ENCODE assay signal across 16 cellular contexts in the genomic region with DNA sequence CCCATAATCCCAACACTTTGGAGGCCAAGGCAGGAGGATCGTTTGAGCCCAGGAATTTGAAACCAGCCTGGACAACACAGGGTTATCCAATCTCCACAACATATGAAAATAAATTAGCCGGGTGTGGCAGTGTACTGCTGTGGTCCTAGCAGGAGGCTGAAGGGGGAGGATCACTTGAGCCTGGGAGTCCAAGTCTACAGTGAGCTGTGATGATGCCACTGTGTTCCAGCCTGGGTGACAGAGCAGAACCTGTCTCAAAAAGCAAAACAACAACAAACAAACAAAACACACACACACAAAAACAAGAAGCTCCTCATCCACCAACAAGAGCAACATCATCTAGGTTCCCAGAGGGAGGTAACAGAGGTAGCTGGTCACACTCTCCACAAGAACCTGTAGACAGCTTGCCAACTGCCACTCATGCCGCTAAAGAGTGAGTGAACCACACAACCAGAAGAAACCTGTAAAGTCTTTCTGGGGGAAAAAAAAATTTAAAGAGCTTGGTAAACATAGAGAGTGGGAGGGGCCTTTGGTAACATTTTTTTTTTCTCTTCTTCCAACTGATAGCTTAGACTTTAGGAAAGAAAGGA. TPM values are rescaled to one million over a fixed set of nuclear protein-coding genes. Genes with fewer than 3 reads are reported as not detected.
DNase-seq lines count a peak whose midpoint lies in the region; ATAC-seq and TF ChIP-seq lines count a peak whose summit lies in the region.
"Had no signal": no experiment of that assay in that cellular context is flagged by ENCODE, and none has a peak within 500 bp of the region (broad histone marks: within the 10 kb centered on the region; RNA-seq: fewer than 3 reads in every experiment).

No MANE protein-coding gene starts in this region.

- in situ Hi-C loops in IMR-90 (cut with MboI; ENCODE audit: low sequenced_read_pairs) = no loop called here

- H3K4ac ChIP-seq in IMR-90 (ENCODE audit: low read depth, low read length) = no peak overlapping the region

- H3K27me3 ChIP-seq in CD4-positive, alpha-beta memory T cell (ENCODE audit: insufficient read depth, low read length) = no peaks in the 10 kb centered on the region
- no peaks in the 10 kb centered on the region for H3K27me3 ChIP-seq in IMR-90 (ENCODE audit: control insufficient read depth, insufficient read depth, low read length)
- H3K27me3 ChIP-seq: ascending aorta, BE2C, MG63, stomach had no signal

- H4K8ac ChIP-seq in IMR-90 (ENCODE audit: low read depth in 2 of 2, low read length in 2 of 2) = no peak overlapping the region

- H2BK5ac ChIP-seq in IMR-90 (ENCODE audit: low read depth, low read length, poor library complexity, severe bottlenecking) = no peak overlapping the region

- no peak overlapping the region for H2AFZ ChIP-seq in IMR-90 (replicated peaks; ENCODE audit: low read length, poor library complexity)

- DNase-seq in CD4-positive, alpha-beta memory T cell = no peak
- DNase-seq in IMR-90 (no peak), osteocyte (ENCODE audit: extremely low spot score, unreplicated experiment) (no peak), RKO (ENCODE audit: low spot score) (no peak), occipital lobe (lab: John Stamatoyannopoulos, UW) (no peak), type B pancreatic cell (ENCODE audit: extremely low spot score, unreplicated experiment) (no peak)
- DNase-seq in effector memory CD8-positive, alpha-beta T cell = no peak
- DNase-seq: activated CD4-positive, alpha-beta T cell treated with anti-CD3 and anti-CD28 coated beads, Interleukin-2, amount 50 U/mL, for 1 hour; activated naive CD4-positive, alpha-beta T cell treated with Interleukin-2 at 50 U/mL for 16 hours; BE2C; foreskin fibroblast; MG63; NCI-H146; NCI-H446 treated with DMSO at 0.1 percent for 48 hours; stomach had no signal

- no peaks in the 10 kb centered on the region for H3K36me3 ChIP-seq in CD4-positive, alpha-beta memory T cell (ENCODE audit: insufficient read depth, low read length)
- H3K36me3 ChIP-seq in IMR-90 (ENCODE audit: control insufficient read depth, insufficient read depth, low read length) = no peaks in the 10 kb centered on the region
- H3K36me3 ChIP-seq: ascending aorta, BE2C, stomach had no signal

- CTCF ChIA-PET in CD4-positive, alpha-beta memory T cell (lab: Charles Lee; ENCODE audit: partially characterized antibody) = interaction anchor here (0.5 to 0.9 kb wide), 2 partner anchors 23 to 1550 kb away, joined by 3 read pairs; no protein-coding TSS in a partner anchor
- CTCF ChIA-PET in IMR-90 (lab: Yijun Ruan, JAX) = interaction anchor here (0.6 to 2.8 kb wide), 2 partner anchors 12 to 365 kb away, joined by 3 to 12 read pairs; no protein-coding TSS in a partner anchor

- TF ChIP-seq CTCF in IMR-90 (conservative IDR thresholded peaks at IDR 0.05; ENCODE audit: low read depth, low read length) (no peak), osteocyte (IDR thresholded peaks at IDR 0.05) (no peak), type B pancreatic cell (conservative IDR thresholded peaks at IDR 0.05) (no peak)

- H2BK15ac ChIP-seq in IMR-90 (ENCODE audit: low read depth, low read length) = no peak overlapping the region

- no peak for TF ChIP-seq RAD21 in IMR-90 (IDR thresholded peaks at IDR 0.05; ENCODE audit: low read length)

- H3K9me1 ChIP-seq in IMR-90 (ENCODE audit: insufficient read depth, low read length) = peaks cover 11% of the 10 kb centered on the region

- H3K36me3 Mint-ChIP-seq in CD4-positive, alpha-beta memory T cell = peaks cover 0 to 5% of the 10 kb centered on the region in 2 donors
- H3K36me3 Mint-ChIP-seq in effector memory CD8-positive, alpha-beta T cell (ENCODE audit: insufficient read depth) = peaks cover 7% of the 10 kb centered on the region
- H3K36me3 Mint-ChIP-seq in osteocyte (ENCODE audit: unreplicated experiment) = peaks cover 5% of the 10 kb centered on the region
- H3K36me3 Mint-ChIP-seq in type B pancreatic cell = peaks cover 8% of the 10 kb centered on the region

- H3K4me3 Mint-ChIP-seq in CD4-positive, alpha-beta memory T cell = no peak overlapping the region
- no peak overlapping the region for H3K4me3 Mint-ChIP-seq in effector memory CD8-positive, alpha-beta T cell
- H3K4me3 Mint-ChIP-seq in osteocyte (ENCODE audit: unreplicated experiment) (no peak overlapping the region), type B pancreatic cell (no peak overlapping the region)

- intact Hi-C loops in CD4-positive, alpha-beta memory T cell (cut with micrococcal nuclease) = no loop called here
- intact Hi-C loops in IMR-90 (cut with micrococcal nuclease) = no loop called here

- peak overlapping the region in 6 of 7 donors; percentile 19 to 79 (median 74) for H3K27ac Mint-ChIP-seq in CD4-positive, alpha-beta memory T cell
- peak overlapping the region; percentile 1 to 81 for H3K27ac Mint-ChIP-seq in effector memory CD8-positive, alpha-beta T cell
- peak overlapping the region; percentile 5 for H3K27ac Mint-ChIP-seq in osteocyte (ENCODE audit: unreplicated experiment)
- no peak overlapping the region for H3K27ac Mint-ChIP-seq in type B pancreatic cell

- H4K20me1 ChIP-seq in IMR-90 (ENCODE audit: insufficient read depth, low read length) = peaks cover 62% of the 10 kb centered on the region

- POLR2A ChIA-PET in CD4-positive, alpha-beta memory T cell (lab: Charles Lee; ENCODE audit: partially characterized antibody) = no interaction called here
- POLR2A ChIA-PET in IMR-90 (lab: Charles Lee; ENCODE audit: unreplicated experiment) = interaction anchor here (0.6 kb wide), 1 partner anchor 32 kb away, joined by 14 read pairs; no protein-coding TSS in a partner anchor

- H3K4me1 Mint-ChIP-seq in CD4-positive, alpha-beta memory T cell = peaks cover 17 to 44% (median 28%) of the 10 kb centered on the region in 4 donors
- H3K4me1 Mint-ChIP-seq in effector memory CD8-positive, alpha-beta T cell (ENCODE audit: low read depth in 2 of 2) = peaks cover 15 to 33% of the 10 kb centered on the region in 2 donors
- H3K4me1 Mint-ChIP-seq in osteocyte (ENCODE audit: unreplicated experiment) = peaks cover 50% of the 10 kb centered on the region
- H3K4me1 Mint-ChIP-seq in type B pancreatic cell (ENCODE audit: unreplicated experiment) = peaks cover 26% of the 10 kb centered on the region

- H2AK9ac ChIP-seq in IMR-90 (replicated peaks; ENCODE audit: low read depth, low read length, poor library complexity) = no peak overlapping the region

- no peak overlapping the region for H2BK20ac ChIP-seq in IMR-90 (ENCODE audit: low read depth, low read length)

- H3K9me3 ChIP-seq in CD4-positive, alpha-beta memory T cell (ENCODE audit: control insufficient read depth in 1 of 2, low read length in 2 of 2) = no peaks in the 10 kb centered on the region
- no peaks in the 10 kb centered on the region for H3K9me3 ChIP-seq in IMR-90 (ENCODE audit: control insufficient read depth, insufficient read depth, low read length)
- H3K9me3 ChIP-seq: ascending aorta, BE2C, MG63, stomach had no signal

- BruUV-seq in IMR-90 (replicated peaks; lab: Mats Ljungman, UMichigan) = no TSS peak

- H3K4me1 ChIP-seq in CD4-positive, alpha-beta memory T cell (ENCODE audit: insufficient read depth, low read length) = peaks cover 14% of the 10 kb centered on the region
- H3K4me1 ChIP-seq in IMR-90 (ENCODE audit: control insufficient read depth, insufficient read depth, low read length) = peaks cover 5% of the 10 kb centered on the region

- no peak overlapping the region for H3K27ac ChIP-seq in CD4-positive, alpha-beta memory T cell (ENCODE audit: low read depth, low read length)
- H3K27ac ChIP-seq in IMR-90 (ENCODE audit: insufficient read depth, low read length) = no peak overlapping the region

- H3K4me3 ChIP-seq in CD4-positive, alpha-beta memory T cell (ENCODE audit: low read length in 2 of 2) = no peak overlapping the region
- H3K4me3 ChIP-seq in IMR-90 (ENCODE audit: insufficient read depth, low read depth, low read length) = no peak overlapping the region
- H3K4me3 ChIP-seq: ascending aorta, MG63, stomach had no signal

- H3K18ac ChIP-seq in IMR-90 (ENCODE audit: low read depth, low read length) = no peak overlapping the region

- H3K79me1 ChIP-seq in IMR-90 (ENCODE audit: low read depth in 1 of 2, low read length in 2 of 2) = peaks cover 15 to 65% of the 10 kb centered on the region in 2 experiments

- H3K23ac ChIP-seq in IMR-90 (ENCODE audit: low read depth, low read length) = peak overlapping the region; percentile 11; the same call in 1 of the 2 replicates

- no peaks in the 10 kb centered on the region for H3K9me3 Mint-ChIP-seq in CD4-positive, alpha-beta memory T cell
- no peaks in the 10 kb centered on the region for H3K9me3 Mint-ChIP-seq in effector memory CD8-positive, alpha-beta T cell
- H3K9me3 Mint-ChIP-seq in osteocyte (ENCODE audit: unreplicated experiment) = no peaks in the 10 kb centered on the region
- H3K9me3 Mint-ChIP-seq in type B pancreatic cell = no peaks in the 10 kb centered on the region

- dilution Hi-C loops in IMR-90 (cut with HindIII; ENCODE audit: low sequenced_read_pairs, unreplicated experiment) = no loop called here

- no peak for ATAC-seq in IMR-90 (ENCODE audit: low read depth)
- ATAC-seq in effector memory CD8-positive, alpha-beta T cell (replicated peaks) = no peak

- no peak overlapping the region for H2BK120ac ChIP-seq in IMR-90 (ENCODE audit: low read depth, low read length)

- H3K9ac ChIP-seq in IMR-90 (ENCODE audit: low read depth, low read length) = no peak overlapping the region

- H4K91ac ChIP-seq in IMR-90 (ENCODE audit: insufficient read depth, low read depth, low read length) = no peak overlapping the region

- no peak for TF ChIP-seq POLR2A in IMR-90 (IDR thresholded peaks at IDR 0.05; ENCODE audit: low read depth, low read length)

- no peak overlapping the region for H3K4me2 ChIP-seq in IMR-90 (ENCODE audit: low read depth, low read length)

- H3K56ac ChIP-seq in IMR-90 (ENCODE audit: extremely low read depth, insufficient read depth, low read length) = no peak overlapping the region

- H3K14ac ChIP-seq in IMR-90 (replicated peaks; ENCODE audit: low read depth, low read length) = no peak overlapping the region

- H2AK5ac ChIP-seq in IMR-90 (ENCODE audit: low read depth, low read length) = no peak overlapping the region

- H3K27me3 Mint-ChIP-seq in CD4-positive, alpha-beta memory T cell = no peaks in the 10 kb centered on the region
- H3K27me3 Mint-ChIP-seq in effector memory CD8-positive, alpha-beta T cell = no peaks in the 10 kb centered on the region
- H3K27me3 Mint-ChIP-seq in osteocyte (ENCODE audit: unreplicated experiment) = no peaks in the 10 kb centered on the region
- no peaks in the 10 kb centered on the region for H3K27me3 Mint-ChIP-seq in type B pancreatic cell

- H4K5ac ChIP-seq in IMR-90 (ENCODE audit: low read depth, low read length) = no peak overlapping the region

- WGBS in IMR-90 (ENCODE audit: extremely low coverage in 2 of 2, insufficient read length in 1 of 2), 2 experiments = no CpG with 5 or more reads among the region's 3 CpGs

RNA-seq across cellular contexts. Expression of a gene that starts 34.7 kb away (rescaled TPM):
- 10 to 100 TPM; 15.9 to 16.6 TPM for total RNA-seq in CD4-positive, alpha-beta memory T cell
- polyA plus RNA-seq in CD4-positive, alpha-beta memory T cell = 10 to 100 TPM; 26.5 to 31.7 TPM
- 20.0 and 26.5 TPM in 2 replicates for total RNA-seq in IMR-90 (2012; rRNA removed)
- polyA plus RNA-seq in IMR-90 (2012; rRNA removed) = 26.3 and 38.9 TPM in 2 replicates
- 12.9 and 26.0 TPM in 2 replicates for polyA plus RNA-seq in IMR-90 (2012; cell fraction: cytosol; rRNA removed)
- polyA plus RNA-seq in IMR-90 (2012; cell fraction: nucleus; rRNA removed; ENCODE audit: low replicate concordance) = 19.8 and 20.1 TPM in 2 replicates
- total RNA-seq in osteocyte = 50.1 and 53.4 TPM in 2 replicates
- total RNA-seq in occipital lobe = 29.3 TPM
- total RNA-seq in type B pancreatic cell (ENCODE audit: low replicate concordance) = 26.2 and 31.3 TPM in 2 replicates
